ENCODE assay signal across 8 cellular contexts in genomic region chr2:10407841-10408648, GRCh38.
DNase-seq lines count a peak whose midpoint lies in the region; TF ChIP-seq lines count a peak whose summit lies in the region.

No MANE protein-coding gene starts in this region.

- H3K4me3 ChIP-seq in AG09309 (ENCODE audit: control insufficient read depth, low read depth, low read length) = no peak overlapping the region
- H3K4me3 ChIP-seq in astrocyte of the spinal cord (ENCODE audit: low read depth, low read length) = no peak overlapping the region

- TF ChIP-seq CTCF in AG09309 (IDR thresholded peaks at IDR 0.05; ENCODE audit: control insufficient read depth, insufficient read depth, low read depth, low read length, missing control alignments) (no peak), astrocyte of the spinal cord (IDR thresholded peaks at IDR 0.05; ENCODE audit: low read depth, low read length) (no peak)

- H3K4me3 Mint-ChIP-seq in T-helper 1 cell treated with Interleukin-12 subunit alpha and Interleukin-12 subunit beta and Interleukin-4 antibody, amounts not matched to agents 30 μg/mL and 1 μg/mL, for 36 hours = peak overlapping the region; percentile 81

- DNase-seq in AG09309 (ENCODE audit: low read depth) = peak; percentile 52
- DNase-seq in GM19240 (ENCODE audit: insufficient read length, low spot score) = peak; percentile 62
- peak; percentile 89 for DNase-seq in HPDE6-E6E7 (ENCODE audit: extremely low spot score)
- peak; percentile 68 for DNase-seq in astrocyte of the spinal cord (ENCODE audit: low read depth, low spot score)
- DNase-seq in kidney tubule cell (ENCODE audit: low spot score) = peak; percentile 95
- peak; percentile 14 to 18 for DNase-seq in stimulated activated CD8-positive, alpha-beta memory T cell treated with anti-CD3 and anti-CD28 coated beads, Interleukin-4, amount 100 ng/mL, for 1 hour (ENCODE audit: low read depth in 2 of 2, low spot score in 1 of 2)
- DNase-seq in cortex of kidney (lab: John Stamatoyannopoulos, UW) = no peak

- H3K27me3 Mint-ChIP-seq in T-helper 1 cell treated with Interleukin-12 subunit alpha and Interleukin-12 subunit beta and Interleukin-4 antibody, amounts not matched to agents 30 μg/mL and 1 μg/mL, for 36 hours (ENCODE audit: low read depth) = peaks cover 5% of the 10 kb centered on the region

- peak overlapping the region; percentile 88 for H3K27ac Mint-ChIP-seq in T-helper 1 cell treated with Interleukin-12 subunit alpha and Interleukin-12 subunit beta and Interleukin-4 antibody, amounts not matched to agents 30 μg/mL and 1 μg/mL, for 36 hours

- H3K9me3 Mint-ChIP-seq in T-helper 1 cell treated with Interleukin-12 subunit alpha and Interleukin-12 subunit beta and Interleukin-4 antibody, amounts not matched to agents 30 μg/mL and 1 μg/mL, for 36 hours = no peaks in the 10 kb centered on the region

- peaks cover 32% of the 10 kb centered on the region for H3K4me1 Mint-ChIP-seq in T-helper 1 cell treated with Interleukin-12 subunit alpha and Interleukin-12 subunit beta and Interleukin-4 antibody, amounts not matched to agents 30 μg/mL and 1 μg/mL, for 36 hours (ENCODE audit: low read depth)

- peaks cover 8% of the 10 kb centered on the region for H3K36me3 Mint-ChIP-seq in T-helper 1 cell treated with Interleukin-12 subunit alpha and Interleukin-12 subunit beta and Interleukin-4 antibody, amounts not matched to agents 30 μg/mL and 1 μg/mL, for 36 hours (ENCODE audit: low read depth)

- in situ Hi-C loops in astrocyte of the spinal cord (cut with HindIII; ENCODE audit: low sequenced_read_pairs) = no loop called here
